ENCODE assay signal across 8 cellular contexts in genomic region chr15:41331833-41332787, GRCh38. TPM values are rescaled to one million over a fixed set of nuclear protein-coding genes. Genes with fewer than 3 reads are reported as not detected.
DNase-seq lines count a peak whose midpoint lies in the region; FAIRE-seq and TF ChIP-seq lines count a peak whose summit lies in the region.

OIP5 (minus strand) TSS chr15:41332591; CDS start chr15:41332561, 30 bp downstream.

- H3K9ac ChIP-seq in ES-I3 (ENCODE audit: low read depth, low read length): peak within 1 kb of the TSS; percentile 90
- peak within 1 kb of the TSS; percentile 66 to 73 for H3K9ac ChIP-seq in stomach smooth muscle (ENCODE audit: low read length in 2 of 2)

- H3K4me1 ChIP-seq in ES-I3 (ENCODE audit: insufficient read depth, low read length) (no peaks in the 10 kb centered on the region; the same call in 1 of the 2 replicates), stomach smooth muscle (ENCODE audit: control insufficient read depth, insufficient read depth, low read length) (peaks cover 10% of the 10 kb centered on the region)

- peaks cover 40% of the 10 kb centered on the region for H3K4me1 Mint-ChIP-seq in neural crest cell

- H3K27me3 Mint-ChIP-seq in neural crest cell (ENCODE audit: low read depth): no peaks in the 10 kb centered on the region

- peak; percentile 73 for TF ChIP-seq CTCF in neural crest cell (conservative IDR thresholded peaks at IDR 0.05)

- peaks cover 2% of the 10 kb centered on the region for H3K9me3 Mint-ChIP-seq in neural crest cell

- DNase-seq in H54 (ENCODE audit: insufficient read length, low spot score) (peak; percentile 96), LoVo (ENCODE audit: low spot score) (peak; percentile 100), fibroblast of the conjunctiva (ENCODE audit: low read depth) (peak; percentile 99), neural crest cell (ENCODE audit: low read depth, low spot score) (peak; percentile 92)
- DNase-seq in activated T-helper 9 cell treated with anti-CD3 and anti-CD28 coated beads, Interleukin-2, amount 50 U/mL, for 16 hours (ENCODE audit: low read depth): peak; percentile 96

- H3K36me3 Mint-ChIP-seq in neural crest cell (ENCODE audit: low read depth): peaks cover 15% of the 10 kb centered on the region

- peak within 1 kb of the TSS; percentile 100 for H3K4me3 Mint-ChIP-seq in neural crest cell

- H3K9me3 ChIP-seq in ES-I3 (ENCODE audit: control insufficient read depth, insufficient read depth, low read length) (no peaks in the 10 kb centered on the region), stomach smooth muscle (ENCODE audit: control insufficient read depth in 2 of 2, low read length in 2 of 2) (no peaks in the 10 kb centered on the region)

- H3K4me3 ChIP-seq in stomach smooth muscle (ENCODE audit: low read length in 2 of 2): peak within 1 kb of the TSS; percentile 90 to 93

- FAIRE-seq in H54 (lab: Jason Lieb, UNC): peak; percentile 98

- H3K36me3 ChIP-seq in ES-I3 (ENCODE audit: insufficient read depth, low read length) (0 out of 2 replicates have a peak, but pooled peaks cover 2% of the 10 kb centered on the region), stomach smooth muscle (ENCODE audit: control insufficient read depth in 2 of 2, insufficient read depth in 2 of 2, low read length in 2 of 2) (no peaks in the 10 kb centered on the region)

- no peaks in the 10 kb centered on the region for H3K27me3 ChIP-seq in stomach smooth muscle (ENCODE audit: control insufficient read depth in 1 of 2, insufficient read depth in 2 of 2, low read length in 2 of 2)

- H3K27ac Mint-ChIP-seq in neural crest cell (ENCODE audit: unreplicated experiment): peak within 1 kb of the TSS; percentile 99

- H3K27ac ChIP-seq in stomach smooth muscle (ENCODE audit: low read length): peak within 1 kb of the TSS; percentile 31

- peak; percentile 98 for TF ChIP-seq POLR2A in H54 (IDR thresholded peaks at IDR 0.05; ENCODE audit: low read depth, low read length)
- peak; percentile 99 for TF ChIP-seq POLR2A in Raji (IDR thresholded peaks at IDR 0.05; ENCODE audit: insufficient read depth, low read depth, low read length)

RNA-seq across cellular contexts. Expression of gene OIP5, which starts in this region (rescaled TPM):
- total RNA-seq in neural crest cell: 25.2 and 26.9 TPM in 2 replicates

Comparison
In these comparisons a context has a peak if more than half of its experiments do, and no peak if none do; other contexts are left out.
1. Peak in every context shown above with its lines: DNase-seq, H3K4me3 ChIP-seq and H3K27ac ChIP-seq.